In genomic region chr3:37902674-37903073, GRCh38 we compare ENCODE assay signal across 21 cellular contexts. TPM values are rescaled to one million over a fixed set of nuclear protein-coding genes. Genes with fewer than 3 reads are reported as not detected.
A peak's percentile ranks its signal among the peaks of the same experiment; 100 is the strongest.
DNase-seq lines count a peak whose midpoint lies in the region; ATAC-seq and TF ChIP-seq lines count a peak whose summit lies in the region.
"Had no signal": no experiment of that assay in that cellular context is flagged by ENCODE, and none has a peak within 500 bp of the region (broad histone marks: within the 10 kb centered on the region; RNA-seq: fewer than 3 reads in every experiment).

No MANE protein-coding gene starts in this region.

- no peaks in the 10 kb centered on the region for H3K36me3 ChIP-seq in CD8-positive, alpha-beta memory T cell (ENCODE audit: insufficient read depth, low read length)
- H3K36me3 ChIP-seq: esophagus squamous epithelium, thoracic aorta had no signal

- no peak overlapping the region for H3K27ac ChIP-seq in CD8-positive, alpha-beta memory T cell (ENCODE audit: low read depth, low read length)
- H3K27ac ChIP-seq: C4-2B, GM23248, RWPE1, thoracic aorta had no signal

- H3K4me3 ChIP-seq in NB4 (ENCODE audit: low read depth, low read length), result no peak overlapping the region
- no peak overlapping the region for H3K4me3 ChIP-seq in CD8-positive, alpha-beta memory T cell (ENCODE audit: low read length)
- H3K4me3 ChIP-seq: esophagus squamous epithelium, GM23248, lung, thoracic aorta had no signal

- CTCF ChIA-PET in CD8-positive, alpha-beta memory T cell (lab: Charles Lee), result no interaction called here

- peaks cover 9% of the 10 kb centered on the region for H3K27me3 Mint-ChIP-seq in activated naive CD8-positive, alpha-beta T cell treated with anti-CD3 and anti-CD28 coated beads, Interleukin-2, amount 50 U/mL, for 24 hours
- no peaks in the 10 kb centered on the region for H3K27me3 Mint-ChIP-seq in osteocyte (ENCODE audit: unreplicated experiment)
- peaks cover 11 to 30% of the 10 kb centered on the region in 2 donors for H3K27me3 Mint-ChIP-seq in CD8-positive, alpha-beta memory T cell

- peaks cover 34% of the 10 kb centered on the region for H3K4me1 Mint-ChIP-seq in activated naive CD8-positive, alpha-beta T cell treated with anti-CD3 and anti-CD28 coated beads, Interleukin-2, amount 50 U/mL, for 24 hours
- peaks cover 62% of the 10 kb centered on the region for H3K4me1 Mint-ChIP-seq in osteocyte (ENCODE audit: unreplicated experiment)
- peaks cover 13 to 16% (median 14%) of the 10 kb centered on the region in 3 donors for H3K4me1 Mint-ChIP-seq in CD8-positive, alpha-beta memory T cell

- H3K4me3 Mint-ChIP-seq in activated naive CD8-positive, alpha-beta T cell treated with anti-CD3 and anti-CD28 coated beads, Interleukin-2, amount 50 U/mL, for 24 hours, result no peak overlapping the region
- H3K4me3 Mint-ChIP-seq in osteocyte (ENCODE audit: unreplicated experiment), result no peak overlapping the region
- no peak overlapping the region for H3K4me3 Mint-ChIP-seq in CD8-positive, alpha-beta memory T cell
- H3K4me3 Mint-ChIP-seq: activated naive CD4-positive, alpha-beta T cell treated with anti-CD3 and anti-CD28 coated beads, Interleukin-2, amount 10 ng/mL, durations not matched to agents 7 days and 5 days; effector memory CD8-positive, alpha-beta T cell had no signal

- H3K27ac Mint-ChIP-seq in activated naive CD4-positive, alpha-beta T cell treated with anti-CD3 and anti-CD28 coated beads, Interleukin-2, amount 50 U/mL, for 72 hours, result peak overlapping the region; percentile 7 to 13
- no peak overlapping the region for H3K27ac Mint-ChIP-seq in activated naive CD8-positive, alpha-beta T cell treated with anti-CD3 and anti-CD28 coated beads, Interleukin-2, amount 50 U/mL, for 24 hours
- peak overlapping the region; percentile 57 for H3K27ac Mint-ChIP-seq in osteocyte (ENCODE audit: unreplicated experiment)
- no peak overlapping the region for H3K27ac Mint-ChIP-seq in CD8-positive, alpha-beta memory T cell
- H3K27ac Mint-ChIP-seq: activated naive CD4-positive, alpha-beta T cell treated with anti-CD3 and anti-CD28 coated beads, Interleukin-2, amount 10 ng/mL, durations not matched to agents 7 days and 5 days; effector memory CD8-positive, alpha-beta T cell had no signal

- H3K36me3 Mint-ChIP-seq in activated naive CD4-positive, alpha-beta T cell treated with anti-CD3 and anti-CD28 coated beads, Interleukin-2, amount 50 U/mL, for 72 hours, result no peaks in the 10 kb centered on the region
- H3K36me3 Mint-ChIP-seq in activated naive CD8-positive, alpha-beta T cell treated with anti-CD3 and anti-CD28 coated beads, Interleukin-2, amount 50 U/mL, for 24 hours (ENCODE audit: low read depth), result no peaks in the 10 kb centered on the region
- peaks cover 15% of the 10 kb centered on the region for H3K36me3 Mint-ChIP-seq in osteocyte (ENCODE audit: unreplicated experiment)
- H3K36me3 Mint-ChIP-seq in CD8-positive, alpha-beta memory T cell, result no peaks in the 10 kb centered on the region
- H3K36me3 Mint-ChIP-seq: activated naive CD4-positive, alpha-beta T cell treated with anti-CD3 and anti-CD28 coated beads, Interleukin-2, amount 10 ng/mL, durations not matched to agents 7 days and 5 days had no signal

- ATAC-seq in activated naive CD4-positive, alpha-beta T cell treated with anti-CD3 and anti-CD28 coated beads, Interleukin-2, amount 50 U/mL, for 72 hours, result peak in 1 of 2 donors; percentile 17
- peak; percentile 12 for ATAC-seq in activated naive CD8-positive, alpha-beta T cell treated with anti-CD3 and anti-CD28 coated beads, Interleukin-2, amount 50 U/mL, for 24 hours
- ATAC-seq in GM18867 (IDR thresholded peaks at IDR 0.05; ENCODE audit: unreplicated experiment), result no peak
- ATAC-seq: effector memory CD8-positive, alpha-beta T cell; SK-N-SH treated with all-trans-retinoic acid at 6 μM for 48 hours had no signal

- TF ChIP-seq POLR2A in NB4 (IDR thresholded peaks at IDR 0.05; ENCODE audit: extremely low read depth, insufficient read length), result no peak

- H3K27me3 ChIP-seq in CD8-positive, alpha-beta memory T cell (ENCODE audit: insufficient read depth, low read length, poor library complexity, severe bottlenecking), result no peaks in the 10 kb centered on the region
- H3K27me3 ChIP-seq: esophagus squamous epithelium had no signal

- H3K9me3 ChIP-seq in CD8-positive, alpha-beta memory T cell (ENCODE audit: low read length), result no peaks in the 10 kb centered on the region
- H3K9me3 ChIP-seq: esophagus squamous epithelium, thoracic aorta had no signal

- POLR2A ChIA-PET in CD8-positive, alpha-beta memory T cell (lab: Charles Lee), result no interaction called here

- no peak for DNase-seq in activated naive CD4-positive, alpha-beta T cell treated with anti-CD3 and anti-CD28 coated beads, Interleukin-2, amount 50 U/mL, for 72 hours (ENCODE audit: low spot score in 2 of 2)
- no peak for DNase-seq in activated naive CD4-positive, alpha-beta T cell treated with anti-CD3 and anti-CD28 coated beads, Interleukin-2, amount 50 U/mL, for 16 hours
- DNase-seq in NB4 (ENCODE audit: low read depth) (peak; percentile 40), osteocyte (ENCODE audit: extremely low spot score, unreplicated experiment) (no peak), dermis blood vessel endothelial cell (no peak)
- DNase-seq in activated naive CD8-positive, alpha-beta T cell treated with anti-CD3 and anti-CD28 coated beads, Interleukin-2, amount 50 U/mL, for 24 hours, result no peak
- no peak for DNase-seq in CD8-positive, alpha-beta memory T cell
- DNase-seq: activated naive CD4-positive, alpha-beta T cell treated with anti-CD3 and anti-CD28 coated beads, Interleukin-2, amount 10 ng/mL, durations not matched to agents 7 days and 5 days; effector memory CD8-positive, alpha-beta T cell; esophagus squamous epithelium; GM23248; KBM-7; NCI-H1092 treated with DMSO at 0.1 percent for 48 hours; posterior cingulate gyrus; T-helper 9 cell had no signal

- TF ChIP-seq CTCF in NB4 (IDR thresholded peaks at IDR 0.05; ENCODE audit: low read depth, low read length), result no peak
- no peak for TF ChIP-seq CTCF in osteocyte (IDR thresholded peaks at IDR 0.05)

- no peaks in the 10 kb centered on the region for H3K9me3 Mint-ChIP-seq in activated naive CD4-positive, alpha-beta T cell treated with anti-CD3 and anti-CD28 coated beads, Interleukin-2, amount 50 U/mL, for 72 hours
- no peaks in the 10 kb centered on the region for H3K9me3 Mint-ChIP-seq in activated naive CD8-positive, alpha-beta T cell treated with anti-CD3 and anti-CD28 coated beads, Interleukin-2, amount 50 U/mL, for 24 hours
- H3K9me3 Mint-ChIP-seq in osteocyte (ENCODE audit: unreplicated experiment), result no peaks in the 10 kb centered on the region
- H3K9me3 Mint-ChIP-seq in CD8-positive, alpha-beta memory T cell, result no peaks in the 10 kb centered on the region
- H3K9me3 Mint-ChIP-seq: activated naive CD4-positive, alpha-beta T cell treated with anti-CD3 and anti-CD28 coated beads, Interleukin-2, amount 10 ng/mL, durations not matched to agents 7 days and 5 days; effector memory CD8-positive, alpha-beta T cell had no signal

- peaks cover 13% of the 10 kb centered on the region for H3K4me1 ChIP-seq in CD8-positive, alpha-beta memory T cell (ENCODE audit: insufficient read depth, low read length)

RNA-seq across cellular contexts. Expression of gene CTDSPL, which starts 41.0 kb away (rescaled TPM):
- 1 to 10 TPM; 2.1 to 7.0 TPM for total RNA-seq in activated naive CD4-positive, alpha-beta T cell treated with anti-CD3 and anti-CD28 coated beads, Interleukin-2, amount 50 U/mL, for 72 hours
- 71.6 and 77.6 TPM in 2 replicates for total RNA-seq in osteocyte
- 107 and 161 TPM in 2 replicates for total RNA-seq in dermis blood vessel endothelial cell
- total RNA-seq in CD8-positive, alpha-beta memory T cell, result under 1 TPM; 0.74 to 0.84 TPM
- polyA plus RNA-seq in CD8-positive, alpha-beta memory T cell, result not detected

Comparison
In these comparisons a context has a peak if more than half of its experiments do, and no peak if none do; other contexts are left out.
1. H3K27ac Mint-ChIP-seq: peak in activated naive CD4-positive, alpha-beta T cell treated with anti-CD3 and anti-CD28 coated beads, Interleukin-2, amount 50 U/mL, for 72 hours (2 of 2) and osteocyte (single experiment); none in activated naive CD8-positive, alpha-beta T cell treated with anti-CD3 and anti-CD28 coated beads, Interleukin-2, amount 50 U/mL, for 24 hours (single experiment) and CD8-positive, alpha-beta memory T cell (0 of 8).